In genomic region chr2:11406492-11407381, GRCh38 we compare ENCODE assay signal across 10 cellular contexts. TPM values are rescaled to one million over a fixed set of nuclear protein-coding genes. Genes with fewer than 3 reads are reported as not detected.
A peak's percentile ranks its signal among the peaks of the same experiment; 100 is the strongest.
DNase-seq lines count a peak whose midpoint lies in the region; ATAC-seq and TF ChIP-seq lines count a peak whose summit lies in the region.
"Had no signal": no experiment of that assay in that cellular context is flagged by ENCODE, and none has a peak within 500 bp of the region (broad histone marks: within the 10 kb centered on the region; RNA-seq: fewer than 3 reads in every experiment).

No MANE protein-coding gene starts in this region.

- H3K79me2 ChIP-seq in hepatocyte (no peaks in the 10 kb centered on the region), smooth muscle cell (ENCODE audit: low read depth) (peaks cover 3% of the 10 kb centered on the region)

- H2AFZ ChIP-seq in hepatocyte (no peak overlapping the region), smooth muscle cell (ENCODE audit: low read depth) (peak overlapping the region; percentile 85)

- TF ChIP-seq CTCF in hepatocyte (IDR thresholded peaks at IDR 0.05; ENCODE audit: poor library complexity): no peak
- TF ChIP-seq CTCF in smooth muscle cell (IDR thresholded peaks at IDR 0.05; ENCODE audit: borderline replicate concordance, insufficient read depth, poor library complexity, severe bottlenecking): no peak
- no peak for TF ChIP-seq CTCF in adrenal gland (IDR thresholded peaks at IDR 0.05)

- CTCF ChIA-PET in HEK293T (lab: Yijun Ruan, JAX): no interaction called here

- no peaks in the 10 kb centered on the region for H3K9me2 ChIP-seq in hepatocyte (replicated peaks; ENCODE audit: insufficient read depth)

- peaks cover 3% of the 10 kb centered on the region for H3F3A ChIP-seq in smooth muscle cell (ENCODE audit: low read depth)

- peaks cover 59% of the 10 kb centered on the region for H3K4me1 ChIP-seq in adipocyte (ENCODE audit: control insufficient read depth, insufficient read depth, low read length)
- peaks cover 13% of the 10 kb centered on the region for H3K4me1 ChIP-seq in hepatocyte (ENCODE audit: insufficient read depth)
- peaks cover 10% of the 10 kb centered on the region for H3K4me1 ChIP-seq in smooth muscle cell (ENCODE audit: low read depth)
- peaks cover 0 to 12% of the 10 kb centered on the region in 2 donors for H3K4me1 ChIP-seq in adrenal gland (replicated peaks in 1 of 2)

- H3K36me3 ChIP-seq in adipocyte (ENCODE audit: control insufficient read depth, insufficient read depth, low read length, severe bottlenecking) (no peaks in the 10 kb centered on the region), hepatocyte (replicated peaks; ENCODE audit: insufficient read depth, low read depth) (no peaks in the 10 kb centered on the region), smooth muscle cell (ENCODE audit: low read depth) (no peaks in the 10 kb centered on the region), adrenal gland (replicated peaks in 1 of 2) (no peaks in the 10 kb centered on the region)

- no peak for TF ChIP-seq POLR2A in adrenal gland (IDR thresholded peaks at IDR 0.05)

- H3K4me3 ChIP-seq in adipocyte (ENCODE audit: low read length) (peak overlapping the region; percentile 47), hepatocyte (no peak overlapping the region), smooth muscle cell (no peak overlapping the region), adrenal gland (no peak overlapping the region)

- H3K9ac ChIP-seq in adipocyte (ENCODE audit: low read length): peak overlapping the region; percentile 64
- peak overlapping the region; percentile 5 for H3K9ac ChIP-seq in smooth muscle cell (ENCODE audit: low read depth)

- ATAC-seq in HG03432 (IDR thresholded peaks at IDR 0.05; ENCODE audit: unreplicated experiment): no peak

- H3K27me3 ChIP-seq in adipocyte (replicated peaks; ENCODE audit: control insufficient read depth, insufficient read depth, low read length): no peaks in the 10 kb centered on the region
- H3K27me3 ChIP-seq in hepatocyte: no peaks in the 10 kb centered on the region
- H3K27me3 ChIP-seq in smooth muscle cell (ENCODE audit: low read depth): no peaks in the 10 kb centered on the region
- no peaks in the 10 kb centered on the region for H3K27me3 ChIP-seq in adrenal gland

- H4K20me1 ChIP-seq in hepatocyte (ENCODE audit: insufficient read depth, poor library complexity, severe bottlenecking) (no peaks in the 10 kb centered on the region), smooth muscle cell (ENCODE audit: low read depth) (no peaks in the 10 kb centered on the region)

- H3K9me3 ChIP-seq in adipocyte (ENCODE audit: control insufficient read depth, low read length) (no peaks in the 10 kb centered on the region), hepatocyte (ENCODE audit: low read depth) (no peaks in the 10 kb centered on the region), smooth muscle cell (replicated peaks; ENCODE audit: low read depth) (no peaks in the 10 kb centered on the region), adrenal gland (replicated peaks in 1 of 3) (no peaks in the 10 kb centered on the region)

- POLR2A ChIA-PET in HEK293T (lab: Yijun Ruan, JAX): interaction anchor here (1.9 kb wide), 1 partner anchor 39 kb away, joined by 5 read pairs; no protein-coding TSS in a partner anchor

- DNase-seq in HEK293T (ENCODE audit: extremely low spot score) (peak; percentile 28), adipocyte (ENCODE audit: low read depth) (peak; percentile 83), hepatocyte (ENCODE audit: low spot score) (peak; percentile 25), smooth muscle cell (lab: John Stamatoyannopoulos, UW; ENCODE audit: unreplicated experiment) (no peak), NCI-H2029 (lab: John Stamatoyannopoulos, UW) (no peak), NCI-H187 treated with DMSO at 0.1 percent for 48 hours (lab: John Stamatoyannopoulos, UW) (no peak), adrenal gland (no peak)
- DNase-seq: activated CD4-positive, alpha-beta T cell treated with anti-CD3 and anti-CD28 coated beads for 1 hour had no signal

- peak overlapping the region; percentile 43 for H3K27ac ChIP-seq in hepatocyte
- H3K27ac ChIP-seq in smooth muscle cell (ENCODE audit: low read depth): peak overlapping the region; percentile 77
- H3K27ac ChIP-seq in adrenal gland: peak overlapping the region in 2 of 5 donors; percentile 19 to 40
- H3K27ac ChIP-seq: HL-60 had no signal

- H3K4me2 ChIP-seq in hepatocyte (peak overlapping the region; percentile 2), smooth muscle cell (peak overlapping the region; percentile 62)

- intact Hi-C loops in adrenal gland (cut with DNase I): loop anchor here in 1 of 2 donors (5.0 kb wide), 1 partner anchor 64 kb away; the partner anchor contains the start of gene ROCK2

- WGBS in hepatocyte (ENCODE audit: low lambda C conversion rate, missing lambda C conversion rate): 72% methylated on average over 14 of the region's 14 CpGs
- 35% methylated on average over 14 of the region's 14 CpGs for WGBS in smooth muscle cell (ENCODE audit: low lambda C conversion rate)
- 66 to 75% (median 69%) methylated on average over 13 to 14 of the region's 14 CpGs for WGBS in adrenal gland, 4 donors

TF ChIP-seq in HEK293T, 16 proteins besides CTCF, POLR2A, EP300 and RAD21:
- TF ChIP-seq L3MBTL2 (conservative IDR thresholded peaks at IDR 0.05): peak; percentile 68
- no peak for TF ChIP-seq ELF4 (IDR thresholded peaks at IDR 0.05)

RNA-seq across cellular contexts. Expression of gene E2F6, which starts 59.2 kb away (rescaled TPM):
- total RNA-seq in hepatocyte (18.3 and 23.1 TPM in 2 replicates), smooth muscle cell (18.0 and 18.3 TPM in 2 replicates), adrenal gland (10 to 100 TPM in 6 of 8 donors, 1 to 10 TPM in 2; 9.2 to 16.1 (median 12.5) TPM)
- polyA plus RNA-seq in hepatocyte (13.8 and 24.6 TPM in 2 replicates), smooth muscle cell (17.5 and 23.0 TPM in 2 replicates), adrenal gland (10 to 100 TPM in 2 of 3 donors, 1 to 10 TPM in 1; 8.0 to 16.6 (median 11.4) TPM)

Comparison
In these comparisons a context has a peak if more than half of its experiments do, and no peak if none do; other contexts are left out.
1. DNase-seq: peak in HEK293T (single experiment), adipocyte (single experiment) and hepatocyte (single experiment); none in smooth muscle cell (single experiment), NCI-H2029 (single experiment), NCI-H187 treated with DMSO at 0.1 percent for 48 hours (single experiment) and adrenal gland (0 of 7).